12 cellular contexts compared by ENCODE assay signal in genomic region chr13:99347911-99348451, GRCh38. TPM values are rescaled to one million over a fixed set of nuclear protein-coding genes. Genes with fewer than 3 reads are reported as not detected.
A peak's percentile ranks its signal among the peaks of the same experiment; 100 is the strongest.
DNase-seq lines count a peak whose midpoint lies in the region; ATAC-seq, FAIRE-seq and TF ChIP-seq lines count a peak whose summit lies in the region.
"Had no signal": no experiment of that assay in that cellular context is flagged by ENCODE, and none has a peak within 500 bp of the region (broad histone marks: within the 10 kb centered on the region; RNA-seq: fewer than 3 reads in every experiment).

No MANE protein-coding gene starts in this region.

- H3K4me3 Mint-ChIP-seq in CD4-positive, alpha-beta T cell: no peak overlapping the region

- no peak for DNase-seq in CD4-positive, alpha-beta T cell
- DNase-seq in effector memory CD4-positive, alpha-beta T cell: no peak
- DNase-seq in HTR-8/SVneo (ENCODE audit: insufficient read length, low spot score) (no peak), HuH-7 (ENCODE audit: low spot score) (no peak), COLO829 (ENCODE audit: low spot score) (no peak), AG08396 (ENCODE audit: low spot score) (no peak)
- DNase-seq: colonic mucosa; DMS 273 treated with DMSO at 0.1 percent for 48 hours; stimulated activated CD4-positive, alpha-beta T cell treated with anti-CD3 and anti-CD28 coated beads, Interleukin-4, amount 100 ng/mL, for 4 hours had no signal

- POLR2A ChIA-PET in CD4-positive, alpha-beta T cell (lab: Charles Lee): interaction anchor here (1.0 to 1.6 kb wide), 4 partner anchors 13 to 52 kb away, joined by 3 to 7 read pairs (median 5); no protein-coding TSS in a partner anchor

- H3K27ac ChIP-seq in CD4-positive, alpha-beta T cell (ENCODE audit: low read depth, low read length): no peak overlapping the region
- peak overlapping the region; percentile 44 for H3K27ac ChIP-seq in effector memory CD4-positive, alpha-beta T cell (ENCODE audit: insufficient read depth, low read length, poor library complexity, severe bottlenecking)
- H3K27ac ChIP-seq: colonic mucosa had no signal

- no peaks in the 10 kb centered on the region for H3K9me3 Mint-ChIP-seq in CD4-positive, alpha-beta T cell

- CTCF ChIA-PET in CD4-positive, alpha-beta T cell (lab: Charles Lee): interaction anchor here (1.1 to 1.5 kb wide), 2 partner anchors 8 to 172 kb away, joined by 3 read pairs; no protein-coding TSS in a partner anchor

- H3K27ac Mint-ChIP-seq in CD4-positive, alpha-beta T cell: peak overlapping the region; percentile 97

- H3K4me1 ChIP-seq in effector memory CD4-positive, alpha-beta T cell (ENCODE audit: control insufficient read depth, insufficient read depth, low read length, poor library complexity, severe bottlenecking): peaks cover 47% of the 10 kb centered on the region
- H3K4me1 ChIP-seq: colonic mucosa had no signal

- TF ChIP-seq CTCF in CD4-positive, alpha-beta T cell (IDR thresholded peaks at IDR 0.05): no peak

- H3K4me1 Mint-ChIP-seq in CD4-positive, alpha-beta T cell (ENCODE audit: low read depth): peaks cover 92% of the 10 kb centered on the region

- no peaks in the 10 kb centered on the region for H3K27me3 ChIP-seq in CD4-positive, alpha-beta T cell (ENCODE audit: control insufficient read depth, insufficient read depth, low read length)
- no peaks in the 10 kb centered on the region for H3K27me3 ChIP-seq in effector memory CD4-positive, alpha-beta T cell (replicated peaks; ENCODE audit: control insufficient read depth, insufficient read depth, low read length, poor library complexity, severe bottlenecking)
- H3K27me3 ChIP-seq: colonic mucosa had no signal

- no peak for FAIRE-seq in HTR-8/SVneo (lab: Jason Lieb, UNC)
- FAIRE-seq: urothelium cell line had no signal

- H3K36me3 ChIP-seq in effector memory CD4-positive, alpha-beta T cell (ENCODE audit: control insufficient read depth, insufficient read depth, low read length): peaks cover 25% of the 10 kb centered on the region
- H3K36me3 ChIP-seq: colonic mucosa had no signal

- H3K27me3 Mint-ChIP-seq in CD4-positive, alpha-beta T cell: no peaks in the 10 kb centered on the region

- no peak for ATAC-seq in CD4-positive, alpha-beta T cell (ENCODE audit: poor library complexity)
- ATAC-seq in GM18909 (IDR thresholded peaks at IDR 0.05; ENCODE audit: poor library complexity, unreplicated experiment) (peak; percentile 66), HG03097 (IDR thresholded peaks at IDR 0.05; ENCODE audit: low FRiP score, unreplicated experiment) (peak; percentile 40)

- no peak overlapping the region for H3K4me3 ChIP-seq in effector memory CD4-positive, alpha-beta T cell (ENCODE audit: insufficient read depth, low read depth, low read length, poor library complexity, severe bottlenecking)
- H3K4me3 ChIP-seq: colonic mucosa had no signal

- intact Hi-C loops in CD4-positive, alpha-beta T cell (cut with DNase I, micrococcal nuclease): loop anchor here in 1 of 2 experiments (2.0 kb wide), 3 partner anchors 19 to 73 kb away; no protein-coding TSS in a partner anchor

- no peaks in the 10 kb centered on the region for H3K9me3 ChIP-seq in CD4-positive, alpha-beta T cell (ENCODE audit: control insufficient read depth, low read length)
- no peaks in the 10 kb centered on the region for H3K9me3 ChIP-seq in effector memory CD4-positive, alpha-beta T cell (ENCODE audit: control insufficient read depth, low read length)
- H3K9me3 ChIP-seq: colonic mucosa had no signal

- peaks cover 85% of the 10 kb centered on the region for H3K36me3 Mint-ChIP-seq in CD4-positive, alpha-beta T cell (ENCODE audit: low read depth)

RNA-seq across cellular contexts. Expression of gene GPR183, which starts 40.8 kb away (rescaled TPM):
- 100 to 1,000 TPM; 330 to 337 TPM for total RNA-seq in CD4-positive, alpha-beta T cell
